8 cellular contexts compared by ENCODE assay signal in the genomic region with DNA sequence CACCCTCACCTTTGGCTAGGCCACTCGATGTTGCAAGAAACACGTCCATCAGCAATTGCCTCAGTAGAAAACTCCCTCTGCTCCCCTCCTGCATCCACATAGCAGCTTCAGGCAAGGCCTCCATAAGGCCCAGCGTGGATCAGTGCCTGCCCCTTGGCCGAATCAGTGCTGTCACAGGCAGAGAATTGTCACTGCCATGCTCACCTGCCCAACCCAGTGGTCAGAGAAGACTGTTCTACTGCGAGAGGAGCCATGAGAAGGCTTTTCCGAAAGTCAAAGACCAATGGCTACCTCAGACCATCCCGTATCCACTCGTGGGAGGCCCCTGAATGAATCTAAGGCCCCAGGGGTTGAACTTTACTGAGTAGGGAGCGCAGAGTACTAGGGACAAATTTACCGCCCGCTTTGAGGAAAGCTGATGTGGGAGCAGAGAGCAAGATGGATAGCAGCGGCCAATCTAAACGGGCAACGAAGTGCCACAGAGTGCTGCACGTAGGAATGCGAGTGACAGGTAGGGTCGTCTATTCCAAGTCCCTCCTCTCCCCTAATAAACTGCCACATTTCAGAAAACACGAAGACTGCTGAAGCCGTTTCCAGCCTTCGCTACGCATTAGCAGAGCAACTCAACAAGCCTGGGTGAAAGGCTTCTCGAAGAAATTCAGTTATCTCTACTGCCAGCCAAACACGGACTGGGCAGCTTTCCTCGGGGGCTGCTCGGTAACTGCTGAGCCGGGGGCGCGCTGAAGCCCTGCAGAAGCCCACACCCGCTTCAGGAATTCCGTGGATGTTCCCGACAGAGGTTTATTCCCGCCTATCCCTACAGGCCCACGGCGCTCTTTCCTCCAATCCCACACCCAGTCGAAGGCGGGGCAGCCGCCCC. TPM values are rescaled to one million over a fixed set of nuclear protein-coding genes. Genes with fewer than 3 reads are reported as not detected.
A peak's percentile ranks its signal among the peaks of the same experiment; 100 is the strongest.
DNase-seq lines count a peak whose midpoint lies in the region; ATAC-seq and TF ChIP-seq lines count a peak whose summit lies in the region.

No MANE protein-coding gene starts in this region.

- H3K9me3 ChIP-seq in BE2C (no peaks in the 10 kb centered on the region), HCT116 (ENCODE audit: control insufficient read depth in 1 of 2, insufficient read depth in 1 of 2, low read depth in 1 of 2, low read length in 2 of 2) (no peaks in the 10 kb centered on the region), Panc1 (ENCODE audit: control insufficient read depth, insufficient read depth, low read depth, low read length) (no peaks in the 10 kb centered on the region), lung (ENCODE audit: control insufficient read depth in 2 of 2, insufficient read depth in 1 of 2, low read length in 1 of 2) (peaks cover 0 to 18% of the 10 kb centered on the region in 2 donors), tibial artery (no peaks in the 10 kb centered on the region)

- H4K20me1 ChIP-seq in HCT116 (ENCODE audit: insufficient read depth), result no peaks in the 10 kb centered on the region

- peak overlapping the region; percentile 92 for H3K4me2 ChIP-seq in HCT116 (ENCODE audit: low read length)

- H3K36me3 ChIP-seq in BE2C (no peaks in the 10 kb centered on the region), HCT116 (ENCODE audit: control insufficient read depth in 1 of 2, insufficient read depth in 2 of 2, low read length in 2 of 2) (no peaks in the 10 kb centered on the region), Panc1 (ENCODE audit: control insufficient read depth, insufficient read depth, low read length) (no peaks in the 10 kb centered on the region; the same call in 1 of the 2 replicates), lung (ENCODE audit: control insufficient read depth in 2 of 2, insufficient read depth in 2 of 2, low read length in 2 of 2) (peaks cover 3 to 7% of the 10 kb centered on the region in 2 donors), tibial artery (peaks cover 5 to 18% (median 5%) of the 10 kb centered on the region in 3 donors)

- intact Hi-C loops in HCT116 (cut with micrococcal nuclease) (loop anchor here (10.0 kb wide), 1 partner anchor 60 kb away; no protein-coding TSS in a partner anchor), Panc1 (cut with micrococcal nuclease; ENCODE audit: unreplicated experiment) (no loop called here), tibial artery (cut with DNase I; ENCODE audit: low total_unique reads) (loop anchor here (2.0 kb wide), 1 partner anchor 140 kb away; a partner anchor contains a TSS)

- RAD21 ChIA-PET in HCT116 (lab: Charles Lee; ENCODE audit: low non-redundant PET in 1 of 2, low total read pairs in 2 of 2, uncharacterized antibody in 2 of 2, unreplicated experiment in 2 of 2), result no interaction called here

- DNase-seq in BE2C (peak; percentile 73), HCT116 (ENCODE audit: low read depth, low spot score) (peak; percentile 72), Panc1 (ENCODE audit: low read depth, low spot score) (no peak), dermis blood vessel endothelial cell (peak; percentile 86), lung (ENCODE audit: low spot score) (no peak), tibial artery (peak in 1 of 2 donors; percentile 21)

- H3K4me3 ChIP-seq in BE2C (ENCODE audit: low read depth, low read length) (peak overlapping the region; percentile 72), HCT116 (replicated peaks in 1 of 2; ENCODE audit: low read depth in 1 of 2, low read length in 2 of 2) (peak overlapping the region; percentile 89 to 90), Panc1 (ENCODE audit: low read depth in 2 of 2, low read length in 2 of 2) (peak overlapping the region; percentile 86 to 93), lung (peak overlapping the region; percentile 86), tibial artery (peak overlapping the region; percentile 91 to 97)

- H3K27ac ChIP-seq in HCT116 (ENCODE audit: low read depth, low read length), result peak overlapping the region; percentile 83
- H3K27ac ChIP-seq in Panc1 (ENCODE audit: low read length), result peak overlapping the region; percentile 97
- peak overlapping the region; percentile 81 to 98 for H3K27ac ChIP-seq in lung (ENCODE audit: low read depth in 1 of 2, low read length in 1 of 2)
- H3K27ac ChIP-seq in tibial artery, result peak overlapping the region; percentile 94 to 97

- no peaks in the 10 kb centered on the region for H3K4me1 ChIP-seq in BE2C
- peaks cover 7 to 23% of the 10 kb centered on the region in 2 experiments for H3K4me1 ChIP-seq in HCT116 (ENCODE audit: control insufficient read depth in 1 of 2, insufficient read depth in 2 of 2, low read length in 2 of 2)
- peaks cover 14% of the 10 kb centered on the region for H3K4me1 ChIP-seq in Panc1 (ENCODE audit: control insufficient read depth, insufficient read depth, low read length)
- H3K4me1 ChIP-seq in lung (ENCODE audit: control insufficient read depth in 2 of 2, insufficient read depth in 2 of 2, low read length in 2 of 2), result no peaks in the 10 kb centered on the region
- H3K4me1 ChIP-seq in tibial artery, result peaks cover 0 to 24% (median 6%) of the 10 kb centered on the region in 4 donors

- TF ChIP-seq CTCF in BE2C (IDR thresholded peaks at IDR 0.05; ENCODE audit: low read depth, low read length) (no peak), HCT116 (IDR thresholded peaks at IDR 0.05 in 2 of 3, conservative IDR thresholded peaks at IDR 0.05 in 1 of 3; ENCODE audit: borderline replicate concordance in 1 of 3, insufficient read depth in 1 of 3, low read depth in 2 of 3, low read length in 2 of 3) (no peak), Panc1 (IDR thresholded peaks at IDR 0.05) (peak; percentile 48; the same call in 1 of the 2 replicates), lung (IDR thresholded peaks at IDR 0.05; ENCODE audit: control extremely low read depth, extremely low read depth) (no peak), tibial artery (IDR thresholded peaks at IDR 0.05) (no peak)

- peaks cover 37% of the 10 kb centered on the region for H3K79me2 ChIP-seq in HCT116 (ENCODE audit: insufficient read depth, low read length)

- POLR2A ChIA-PET in HCT116 (lab: Charles Lee), result no interaction called here
- POLR2A ChIA-PET in Panc1 (lab: Charles Lee), result no interaction called here

- H3K27me3 ChIP-seq in BE2C, result no peaks in the 10 kb centered on the region
- H3K27me3 ChIP-seq in HCT116 (ENCODE audit: insufficient read depth, low read length), result no peaks in the 10 kb centered on the region
- no peaks in the 10 kb centered on the region for H3K27me3 ChIP-seq in Panc1 (ENCODE audit: control insufficient read depth, insufficient read depth, low read length)
- no peaks in the 10 kb centered on the region for H3K27me3 ChIP-seq in lung (ENCODE audit: control insufficient read depth, insufficient read depth)
- H3K27me3 ChIP-seq in tibial artery, result no peaks in the 10 kb centered on the region

- no peak overlapping the region for H2AFZ ChIP-seq in HCT116 (ENCODE audit: low read depth, low read length, poor library complexity, severe bottlenecking)

- ATAC-seq in HCT116, result peak; percentile 75
- peak; percentile 84 for ATAC-seq in Panc1
- ATAC-seq in lung (ENCODE audit: insufficient read depth, low FRiP score), result peak; percentile 77
- no peak for ATAC-seq in HG03097 (IDR thresholded peaks at IDR 0.05; ENCODE audit: low FRiP score, unreplicated experiment)
- no peak for ATAC-seq in HG02938 (IDR thresholded peaks at IDR 0.05; ENCODE audit: unreplicated experiment)

- 28 to 32% methylated on average over 37 of the region's 37 CpGs for WGBS in lung, 2 donors

- CTCF ChIA-PET in HCT116 (lab: Charles Lee), result no interaction called here
- CTCF ChIA-PET in Panc1 (lab: Charles Lee), result no interaction called here

- no peaks in the 10 kb centered on the region for H3K9me2 ChIP-seq in HCT116 (ENCODE audit: insufficient read depth)

- in situ Hi-C loops in Panc1 (cut with HindIII; ENCODE audit: low pct_unique_long_range_greater_than_20kb, low sequenced_read_pairs), result no loop called here

- TF ChIP-seq POLR2A in HCT116 (IDR thresholded peaks at IDR 0.05; ENCODE audit: borderline replicate concordance, extremely low read depth, insufficient read depth, insufficient read length), result no peak

- TSS peak; percentile 89 for BruUV-seq in HCT116 (replicated peaks; lab: Mats Ljungman, UMichigan)
- no TSS peak for BruUV-seq in Panc1 (replicated peaks; lab: Mats Ljungman, UMichigan)

- peak overlapping the region; percentile 90 for H3K9ac ChIP-seq in HCT116 (ENCODE audit: low read length)

- TF ChIP-seq RAD21 in HCT116 (IDR thresholded peaks at IDR 0.05; ENCODE audit: low read depth), result no peak

TF ChIP-seq in HCT116, 20 proteins besides CTCF, POLR2A, EP300 and RAD21:
- TF ChIP-seq ELF1 (IDR thresholded peaks at IDR 0.05; ENCODE audit: borderline replicate concordance, low read depth) (no peak), SIN3A (IDR thresholded peaks at IDR 0.05; ENCODE audit: low read depth) (no peak), SP1 (IDR thresholded peaks at IDR 0.05; ENCODE audit: low read depth) (no peak), FOSL1 (IDR thresholded peaks at IDR 0.05; ENCODE audit: low read depth) (no peak), POLR2AphosphoS5 (IDR thresholded peaks at IDR 0.05; ENCODE audit: low read depth, low read length) (no peak), CEBPB (IDR thresholded peaks at IDR 0.05; ENCODE audit: low read depth) (no peak), ZNF274 (IDR thresholded peaks at IDR 0.05; ENCODE audit: low read depth, low read length) (no peak)
TF ChIP-seq in HCT116: peak in this region for 0.

RNA-seq across cellular contexts. Expression of a gene that starts 1.0 kb away (rescaled TPM):
- polyA plus RNA-seq in BE2C (2012; ENCODE audit: insufficient read depth, insufficient read length, low read depth), result 31.7 TPM
- total RNA-seq in HCT116 (2021; ENCODE audit: unreplicated experiment) (66.2 TPM), Panc1 (2021; ENCODE audit: unreplicated experiment) (70.0 TPM), dermis blood vessel endothelial cell (99.9 and 120 TPM in 2 replicates), lung (10 to 100 TPM; 38.0 to 58.2 TPM)
- 38.3 and 43.2 TPM in 2 replicates for polyA plus RNA-seq in HCT116 (2012)
- polyA plus RNA-seq in Panc1 (2012; ENCODE audit: insufficient read length), result 62.5 TPM
- 10 to 100 TPM; 19.8 to 28.9 TPM for polyA plus RNA-seq in lung

Comparison
In these comparisons a context has a peak if more than half of its experiments do, and no peak if none do; other contexts are left out.
1. DNase-seq: peak in BE2C (single experiment), HCT116 (single experiment) and dermis blood vessel endothelial cell (single experiment); none in Panc1 (single experiment) and lung (single experiment).
2. ATAC-seq: peak in HCT116 (single experiment), Panc1 (single experiment) and lung (single experiment); none in HG03097 (single experiment) and HG02938 (single experiment).
3. Peak in every context shown above with its lines, with median percentiles within 50 percentile points of each other: H3K4me3 ChIP-seq and H3K27ac ChIP-seq.